ENCODE assay signal across 2 cellular contexts in the genomic region with DNA sequence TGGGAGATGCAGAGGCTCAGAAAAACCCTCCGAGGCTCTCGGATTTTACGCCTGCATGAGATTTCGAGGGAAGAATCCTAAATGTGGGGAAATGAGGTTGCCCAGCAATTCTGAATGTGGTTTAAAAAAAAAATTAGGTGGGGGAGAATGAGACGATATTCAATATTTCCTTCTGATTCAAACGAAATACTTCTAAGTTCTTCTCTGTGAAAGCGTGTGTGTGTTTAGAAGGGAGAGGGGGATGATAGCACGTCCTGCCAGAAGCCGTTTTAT.
TF ChIP-seq lines count a peak whose summit lies in the region.

No MANE protein-coding gene starts in this region.

TF ChIP-seq in SK-N-SH, 30 proteins besides CTCF, POLR2A, EP300 and RAD21 (continued from another document):
- TF ChIP-seq REST (IDR thresholded peaks at IDR 0.05; ENCODE audit: low read depth, low read length) (no peak), NFIC (IDR thresholded peaks at IDR 0.05; ENCODE audit: borderline replicate concordance) (no peak), PBX3 (IDR thresholded peaks at IDR 0.05) (no peak), RFX5 (IDR thresholded peaks at IDR 0.05; ENCODE audit: low read length) (no peak), CHD2 (IDR thresholded peaks at IDR 0.05; ENCODE audit: low read length, partially characterized antibody) (no peak), NRF1 (IDR thresholded peaks at IDR 0.05; ENCODE audit: low read depth, low read length) (no peak), JUND (IDR thresholded peaks at IDR 0.05) (no peak)
- TF ChIP-seq, protein P1, sequence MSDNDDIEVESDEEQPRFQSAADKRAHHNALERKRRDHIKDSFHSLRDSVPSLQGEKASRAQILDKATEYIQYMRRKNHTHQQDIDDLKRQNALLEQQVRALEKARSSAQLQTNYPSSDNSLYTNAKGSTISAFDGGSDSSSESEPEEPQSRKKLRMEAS (IDR thresholded peaks at IDR 0.05; ENCODE audit: low read depth) = no peak
TF ChIP-seq in SK-N-SH: peak in this region for 0.

TF ChIP-seq in SK-N-SH treated with all-trans-retinoic acid at 6 μM for 48 hours, 23 proteins besides CTCF, POLR2A, EP300 and RAD21 (continued from another document):
- TF ChIP-seq ZNF8 (CRISPR knock-in tag; IDR thresholded peaks at IDR 0.05) = no peak
- no peak for TF ChIP-seq ZNF565 (CRISPR knock-in tag; conservative IDR thresholded peaks at IDR 0.05; ENCODE audit: low read depth)
- no peak for TF ChIP-seq ZFP3 (CRISPR knock-in tag; IDR thresholded peaks at IDR 0.05)
- TF ChIP-seq RARB (CRISPR knock-in tag; IDR thresholded peaks at IDR 0.05) = no peak
- TF ChIP-seq, protein P2, sequence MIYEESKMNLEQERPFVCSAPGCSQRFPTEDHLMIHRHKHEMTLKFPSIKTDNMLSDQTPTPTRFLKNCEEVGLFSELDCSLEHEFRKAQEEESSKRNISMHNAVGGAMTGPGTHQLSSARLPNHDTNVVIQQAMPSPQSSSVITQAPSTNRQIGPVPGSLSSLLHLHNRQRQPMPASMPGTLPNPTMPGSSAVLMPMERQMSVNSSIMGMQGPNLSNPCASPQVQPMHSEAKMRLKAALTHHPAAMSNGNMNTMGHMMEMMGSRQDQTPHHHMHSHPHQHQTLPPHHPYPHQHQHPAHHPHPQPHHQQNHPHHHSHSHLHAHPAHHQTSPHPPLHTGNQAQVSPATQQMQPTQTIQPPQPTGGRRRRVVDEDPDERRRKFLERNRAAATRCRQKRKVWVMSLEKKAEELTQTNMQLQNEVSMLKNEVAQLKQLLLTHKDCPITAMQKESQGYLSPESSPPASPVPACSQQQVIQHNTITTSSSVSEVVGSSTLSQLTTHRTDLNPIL (CRISPR knock-in tag; IDR thresholded peaks at IDR 0.05; ENCODE audit: low read depth) = no peak
- TF ChIP-seq, protein P3, sequence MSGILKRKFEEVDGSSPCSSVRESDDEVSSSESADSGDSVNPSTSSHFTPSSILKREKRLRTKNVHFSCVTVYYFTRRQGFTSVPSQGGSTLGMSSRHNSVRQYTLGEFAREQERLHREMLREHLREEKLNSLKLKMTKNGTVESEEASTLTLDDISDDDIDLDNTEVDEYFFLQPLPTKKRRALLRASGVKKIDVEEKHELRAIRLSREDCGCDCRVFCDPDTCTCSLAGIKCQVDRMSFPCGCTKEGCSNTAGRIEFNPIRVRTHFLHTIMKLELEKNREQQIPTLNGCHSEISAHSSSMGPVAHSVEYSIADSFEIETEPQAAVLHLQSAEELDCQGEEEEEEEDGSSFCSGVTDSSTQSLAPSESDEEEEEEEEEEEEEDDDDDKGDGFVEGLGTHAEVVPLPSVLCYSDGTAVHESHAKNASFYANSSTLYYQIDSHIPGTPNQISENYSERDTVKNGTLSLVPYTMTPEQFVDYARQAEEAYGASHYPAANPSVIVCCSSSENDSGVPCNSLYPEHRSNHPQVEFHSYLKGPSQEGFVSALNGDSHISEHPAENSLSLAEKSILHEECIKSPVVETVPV (CRISPR knock-in tag; IDR thresholded peaks at IDR 0.05) = no peak
